41 cellular contexts compared by ENCODE assay signal in genomic region chr22:30062256-30062655, GRCh38. TPM values are rescaled to one million over a fixed set of nuclear protein-coding genes. Genes with fewer than 3 reads are reported as not detected.
"Had no signal": no experiment of that assay in that cellular context is flagged by ENCODE, and none has a peak within 500 bp of the region (broad histone marks: within the 10 kb centered on the region; RNA-seq: fewer than 3 reads in every experiment).

No MANE protein-coding gene starts in this region.

- DNase-seq: activated B cell treated with CpG ODN at 0.5 μM for 24 hours; activated CD4-positive, alpha-beta memory T cell treated with anti-CD3 and anti-CD28 coated beads for 36 hours; activated CD4-positive, alpha-beta T cell treated with anti-CD3 and anti-CD28 coated beads for 36 hours; activated CD4-positive, alpha-beta T cell treated with anti-CD3 and anti-CD28 coated beads, Interleukin-2, amount 10 ng/mL, durations not matched to agents 24 days and 14 days; activated CD4-positive, CD25-positive, alpha-beta regulatory T cell treated with anti-CD3 and anti-CD28 coated beads, Interleukin-2, amount 50 U/mL, for 72 hours; activated CD8-positive, alpha-beta memory T cell treated with anti-CD3 and anti-CD28 coated beads, Interleukin-2, amount 10 ng/mL, durations not matched to agents 7 days and 5 days; activated CD8-positive, alpha-beta memory T cell treated with anti-CD3 and anti-CD28 coated beads, Interleukin-2, amount 50 U/mL, for 4 hours; activated CD8-positive, alpha-beta T cell treated with anti-CD3 and anti-CD28 coated beads, Interleukin-2, amount 10 ng/mL, durations not matched to agents 7 days and 5 days; activated effector memory CD4-positive, alpha-beta T cell treated with anti-CD3 and anti-CD28 coated beads, Interleukin-2, amount 50 U/mL, for 16 hours; activated naive CD4-positive, alpha-beta T cell treated with anti-CD3 and anti-CD28 coated beads for 36 hours; activated naive CD8-positive, alpha-beta T cell treated with anti-CD3 and anti-CD28 coated beads for 36 hours; activated naive CD8-positive, alpha-beta T cell treated with anti-CD3 and anti-CD28 coated beads, Interleukin-2, amount 50 U/mL, for 24 hours; activated T-cell treated with anti-CD3 and anti-CD28 coated beads, Interleukin-2, amount 50 U/mL, for 1 hour; activated T-cell treated with anti-CD3 and anti-CD28 coated beads, Interleukin-2, amount 50 U/mL, for 48 hours; adrenal gland; amygdala; aorta; body of pancreas; caudate nucleus; dorsolateral prefrontal cortex; effector memory CD8-positive, alpha-beta T cell; esophagus squamous epithelium; foreskin melanocyte; T-helper 1 cell; T-helper 17 cell; T1000; WERI-Rb-1 had no signal

- H3K36me3 ChIP-seq: adrenal gland, esophagus squamous epithelium, gastroesophageal sphincter, WERI-Rb-1 had no signal

- H3K27me3 Mint-ChIP-seq: T-helper 17 cell had no signal

- H3K27ac ChIP-seq: adrenal gland, body of pancreas, dorsolateral prefrontal cortex, epithelial cell of prostate, esophagus squamous epithelium, gastroesophageal sphincter, WERI-Rb-1 had no signal

- ATAC-seq: activated CD4-positive, alpha-beta T cell treated with anti-CD3 and anti-CD28 coated beads for 36 hours; activated CD8-positive, alpha-beta memory T cell treated with anti-CD3 and anti-CD28 coated beads, Interleukin-2, amount 10 ng/mL, durations not matched to agents 7 days and 5 days; activated CD8-positive, alpha-beta T cell treated with anti-CD3 and anti-CD28 coated beads, Interleukin-2, amount 10 ng/mL, durations not matched to agents 7 days and 5 days; activated naive CD8-positive, alpha-beta T cell treated with anti-CD3 and anti-CD28 coated beads, Interleukin-2, amount 50 U/mL, for 24 hours; body of pancreas; effector memory CD8-positive, alpha-beta T cell; gastroesophageal sphincter; T-helper 17 cell had no signal

- H3K4me3 Mint-ChIP-seq: activated B cell treated with CpG ODN at 0.5 μM for 24 hours; activated CD4-positive, alpha-beta memory T cell treated with anti-CD3 and anti-CD28 coated beads for 36 hours; activated CD4-positive, alpha-beta T cell treated with anti-CD3 and anti-CD28 coated beads for 36 hours; activated CD4-positive, alpha-beta T cell treated with anti-CD3 and anti-CD28 coated beads, Interleukin-2, amount 10 ng/mL, durations not matched to agents 24 days and 14 days; activated CD8-positive, alpha-beta memory T cell treated with anti-CD3 and anti-CD28 coated beads, Interleukin-2, amount 10 ng/mL, durations not matched to agents 7 days and 5 days; activated CD8-positive, alpha-beta T cell treated with anti-CD3 and anti-CD28 coated beads, Interleukin-2, amount 10 ng/mL, durations not matched to agents 7 days and 5 days; activated naive CD4-positive, alpha-beta T cell treated with anti-CD3 and anti-CD28 coated beads for 36 hours; activated naive CD4-positive, alpha-beta T cell treated with anti-CD3 and anti-CD28 coated beads, Interleukin-2, amount 50 U/mL, for 24 hours; activated naive CD8-positive, alpha-beta T cell treated with anti-CD3 and anti-CD28 coated beads for 36 hours; activated naive CD8-positive, alpha-beta T cell treated with anti-CD3 and anti-CD28 coated beads, Interleukin-2, amount 50 U/mL, for 24 hours; activated T-helper 1 cell treated with anti-CD3 and anti-CD28 coated beads, Interleukin-12 subunit alpha, Interleukin-12 subunit beta, Interleukin-2, Interleukin-4 antibody, amounts not matched to agents 30 ng/mL and 10 ng/mL and 1 ng/mL, durations not matched to agents 14 hours and 24 hours and 36 hours; dendritic cell treated with granulocyte-macrophage colony-stimulating factor and Interleukin-4, amounts not matched to agents 40 ng/mL and 50 ng/mL, for 4 days; effector memory CD8-positive, alpha-beta T cell; T-helper 17 cell; T-helper 2 cell treated with Interferon-gamma antibody and Interleukin-4, amounts not matched to agents 5 μg/mL and 100 μg/mL, for 36 hours had no signal

- H3K27ac Mint-ChIP-seq: activated B cell treated with CpG ODN at 0.5 μM for 24 hours; activated CD4-positive, alpha-beta memory T cell treated with anti-CD3 and anti-CD28 coated beads for 36 hours; activated CD4-positive, alpha-beta T cell treated with anti-CD3 and anti-CD28 coated beads for 36 hours; activated CD4-positive, alpha-beta T cell treated with anti-CD3 and anti-CD28 coated beads, Interleukin-2, amount 10 ng/mL, durations not matched to agents 24 days and 14 days; activated CD8-positive, alpha-beta memory T cell treated with anti-CD3 and anti-CD28 coated beads, Interleukin-2, amount 10 ng/mL, durations not matched to agents 7 days and 5 days; activated CD8-positive, alpha-beta T cell treated with anti-CD3 and anti-CD28 coated beads, Interleukin-2, amount 10 ng/mL, durations not matched to agents 7 days and 5 days; activated naive CD4-positive, alpha-beta T cell treated with anti-CD3 and anti-CD28 coated beads for 36 hours; activated naive CD4-positive, alpha-beta T cell treated with anti-CD3 and anti-CD28 coated beads, Interleukin-2, amount 50 U/mL, for 24 hours; activated naive CD8-positive, alpha-beta T cell treated with anti-CD3 and anti-CD28 coated beads for 36 hours; activated naive CD8-positive, alpha-beta T cell treated with anti-CD3 and anti-CD28 coated beads, Interleukin-2, amount 50 U/mL, for 24 hours; activated T-helper 1 cell treated with anti-CD3 and anti-CD28 coated beads, Interleukin-12 subunit alpha, Interleukin-12 subunit beta, Interleukin-2, Interleukin-4 antibody, amounts not matched to agents 30 ng/mL and 10 ng/mL and 1 ng/mL, durations not matched to agents 14 hours and 24 hours and 36 hours; activated T-helper 2 cell treated with anti-CD3 and anti-CD28 coated beads, Interferon-gamma antibody, Interleukin-2, Interleukin-4, amounts not matched to agents 10 μg/mL and 5 μg/mL and 100 μg/mL, durations not matched to agents 14 hours and 24 hours and 36 hours; dendritic cell treated with granulocyte-macrophage colony-stimulating factor and Interleukin-4, amounts not matched to agents 40 ng/mL and 50 ng/mL, for 4 days; effector memory CD8-positive, alpha-beta T cell; T-helper 17 cell; T-helper 2 cell treated with Interferon-gamma antibody and Interleukin-4, amounts not matched to agents 5 μg/mL and 100 μg/mL, for 36 hours had no signal

- H3K4me1 ChIP-seq: adrenal gland, body of pancreas, esophagus squamous epithelium, gastroesophageal sphincter had no signal

- H3K9me3 ChIP-seq: body of pancreas had no signal

- H3K4me3 ChIP-seq: adrenal gland, body of pancreas, dorsolateral prefrontal cortex, esophagus squamous epithelium, gastroesophageal sphincter had no signal

- H3K27me3 ChIP-seq: adrenal gland, body of pancreas, esophagus squamous epithelium, gastroesophageal sphincter had no signal

- H3K4me1 Mint-ChIP-seq: activated B cell treated with CpG ODN at 0.5 μM for 24 hours; activated CD4-positive, alpha-beta T cell treated with anti-CD3 and anti-CD28 coated beads for 36 hours; activated CD4-positive, alpha-beta T cell treated with anti-CD3 and anti-CD28 coated beads, Interleukin-2, amount 10 ng/mL, durations not matched to agents 24 days and 14 days; activated CD8-positive, alpha-beta memory T cell treated with anti-CD3 and anti-CD28 coated beads, Interleukin-2, amount 10 ng/mL, durations not matched to agents 7 days and 5 days; activated naive CD4-positive, alpha-beta T cell treated with anti-CD3 and anti-CD28 coated beads, Interleukin-2, amount 50 U/mL, for 24 hours; activated naive CD8-positive, alpha-beta T cell treated with anti-CD3 and anti-CD28 coated beads for 36 hours; activated naive CD8-positive, alpha-beta T cell treated with anti-CD3 and anti-CD28 coated beads, Interleukin-2, amount 50 U/mL, for 24 hours; T-helper 17 cell had no signal

- H3K36me3 Mint-ChIP-seq: activated CD8-positive, alpha-beta memory T cell treated with anti-CD3 and anti-CD28 coated beads, Interleukin-2, amount 10 ng/mL, durations not matched to agents 7 days and 5 days; activated naive CD8-positive, alpha-beta T cell treated with anti-CD3 and anti-CD28 coated beads for 36 hours had no signal

RNA-seq across cellular contexts. Expression of gene HORMAD2, which starts 18.0 kb away (rescaled TPM):
- total RNA-seq: activated B cell treated with CpG ODN at 0.5 μM for 24 hours; activated CD4-positive, alpha-beta memory T cell treated with anti-CD3 and anti-CD28 coated beads for 36 hours; activated CD4-positive, alpha-beta T cell treated with anti-CD3 and anti-CD28 coated beads for 36 hours; activated CD4-positive, alpha-beta T cell treated with anti-CD3 and anti-CD28 coated beads, Interleukin-2, amount 10 ng/mL, durations not matched to agents 24 days and 14 days; activated CD8-positive, alpha-beta memory T cell treated with anti-CD3 and anti-CD28 coated beads for 36 hours; activated CD8-positive, alpha-beta T cell treated with anti-CD3 and anti-CD28 coated beads, Interleukin-2, amount 10 ng/mL, durations not matched to agents 7 days and 5 days; activated naive CD4-positive, alpha-beta T cell treated with anti-CD3 and anti-CD28 coated beads for 36 hours; activated naive CD8-positive, alpha-beta T cell treated with anti-CD3 and anti-CD28 coated beads for 36 hours; adrenal gland; aorta; body of pancreas; chondrocyte; endothelial cell of umbilical vein; esophagus squamous epithelium; fibroblast of lung; fibroblast of villous mesenchyme; gastroesophageal sphincter; glomerular endothelial cell; T-helper 17 cell had no signal
- polyA plus RNA-seq: adrenal gland, aorta, endothelial cell of umbilical vein, esophagus, fibroblast of lung had no signal
